8 cellular contexts compared by ENCODE assay signal in the genomic region with DNA sequence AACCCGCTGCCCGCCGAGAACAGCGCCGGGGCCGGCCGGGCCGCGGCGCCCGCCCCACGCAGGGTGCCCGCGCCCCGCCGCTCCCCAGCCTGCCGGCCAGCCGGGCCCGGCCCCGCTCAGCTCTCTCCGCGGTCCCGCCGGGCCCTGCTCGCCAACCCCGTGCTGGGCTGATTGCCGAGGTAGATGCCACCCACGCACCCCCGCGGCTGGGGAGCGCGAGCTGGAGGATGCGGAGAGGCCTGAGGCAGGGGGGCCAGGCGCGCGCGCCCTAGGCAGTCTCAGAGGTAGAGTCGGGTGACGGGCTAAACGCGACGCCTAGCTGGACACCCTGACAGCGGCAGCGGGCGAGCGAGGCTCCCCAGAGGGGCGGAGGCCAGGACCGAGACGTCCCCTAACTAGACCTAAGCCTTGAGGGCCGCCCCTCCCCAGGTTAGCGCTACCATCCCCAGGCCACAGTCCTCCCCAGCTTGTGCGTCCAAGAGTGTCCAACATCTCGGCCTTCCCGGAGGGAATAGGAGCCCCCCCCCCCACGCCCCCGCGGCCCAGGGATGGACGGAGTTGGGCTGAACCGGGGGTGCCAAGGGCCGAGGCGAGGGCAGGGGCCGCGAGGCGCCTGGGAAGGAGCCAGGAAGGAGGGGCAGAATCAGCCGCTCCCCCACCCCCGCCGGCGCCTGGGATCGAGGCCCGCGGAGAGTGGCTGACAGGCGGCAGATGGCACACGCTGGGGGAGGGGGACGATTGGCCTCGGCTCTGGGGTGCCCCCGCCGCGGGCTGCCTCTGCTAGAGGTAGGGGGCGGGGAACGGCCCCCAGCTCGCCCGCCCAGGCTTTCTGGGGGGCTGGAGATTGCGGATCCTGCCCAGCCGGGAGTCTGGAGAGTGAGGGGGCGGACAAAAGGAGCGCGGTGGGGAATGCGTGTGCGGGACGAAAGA. TPM values are rescaled to one million over a fixed set of nuclear protein-coding genes. Genes with fewer than 3 reads are reported as not detected.
DNase-seq lines count a peak whose midpoint lies in the region; ATAC-seq and TF ChIP-seq lines count a peak whose summit lies in the region.

No MANE protein-coding gene starts in this region.

- no peak for TF ChIP-seq CTCF in AG04450 (IDR thresholded peaks at IDR 0.05; ENCODE audit: low read depth, low read length)
- TF ChIP-seq CTCF in ascending aorta (IDR thresholded peaks at IDR 0.05), result no peak
- no peak for TF ChIP-seq CTCF in smooth muscle cell (IDR thresholded peaks at IDR 0.05; ENCODE audit: borderline replicate concordance, insufficient read depth, poor library complexity, severe bottlenecking)

- peaks cover 53% of the 10 kb centered on the region for H3K27me3 ChIP-seq in AG04450 (ENCODE audit: control insufficient read depth, insufficient read depth, low read length)
- H3K27me3 ChIP-seq in ascending aorta, result no peaks in the 10 kb centered on the region
- peaks cover 46% of the 10 kb centered on the region for H3K27me3 ChIP-seq in iPS-20b (ENCODE audit: insufficient read depth, low read length)
- H3K27me3 ChIP-seq in smooth muscle cell (ENCODE audit: low read depth), result no peaks in the 10 kb centered on the region

- intact Hi-C loops in ascending aorta (cut with DNase I), result loop anchor here (2.0 to 10.0 kb wide), 6 partner anchors 104 to 1244 kb away; partner anchors contain the start of genes CNEP1R1, HEATR3 and N4BP1

- H3K9me3 ChIP-seq in AG04450 (ENCODE audit: control insufficient read depth, insufficient read depth, low read length) (peaks cover 4% of the 10 kb centered on the region; the same call in 1 of the 2 replicates), ascending aorta (no peaks in the 10 kb centered on the region), iPS-20b (ENCODE audit: insufficient read depth, low read depth, low read length) (no peaks in the 10 kb centered on the region), smooth muscle cell (replicated peaks; ENCODE audit: low read depth) (no peaks in the 10 kb centered on the region)

- no peak for DNase-seq in AG04450 (ENCODE audit: low read depth, low spot score)
- peak; percentile 43 for DNase-seq in HuH-7.5 (ENCODE audit: low spot score)
- peak in 1 of 2 donors; percentile 87 for DNase-seq in ascending aorta (ENCODE audit: low spot score in 2 of 2)
- peak; percentile 70 for DNase-seq in smooth muscle cell (lab: John Stamatoyannopoulos, UW; ENCODE audit: unreplicated experiment)
- DNase-seq in NCI-H774 (lab: John Stamatoyannopoulos, UW), result no peak
- DNase-seq in DMS53 treated with DMSO at 0.1 percent for 48 hours (lab: John Stamatoyannopoulos, UW; ENCODE audit: unreplicated experiment), result no peak

- peaks cover 3% of the 10 kb centered on the region for H3F3A ChIP-seq in smooth muscle cell (ENCODE audit: low read depth)

- H3K79me2 ChIP-seq in smooth muscle cell (ENCODE audit: low read depth), result peaks cover 3% of the 10 kb centered on the region

- no peak for ATAC-seq in HG03280 (IDR thresholded peaks at IDR 0.05; ENCODE audit: unreplicated experiment)

- H3K27ac ChIP-seq in AG04450 (ENCODE audit: low read depth, low read length) (no peak overlapping the region), ascending aorta (peak overlapping the region; percentile 82 to 86), iPS-20b (ENCODE audit: low read length) (no peak overlapping the region), smooth muscle cell (ENCODE audit: low read depth) (peak overlapping the region; percentile 63)

- CTCF ChIA-PET in AG04450 (lab: Charles Lee), result interaction anchor here (1.2 kb wide), 1 partner anchor 302 kb away, joined by 3 read pairs; no protein-coding TSS in a partner anchor

- H3K36me3 ChIP-seq in ascending aorta, result no peaks in the 10 kb centered on the region
- H3K36me3 ChIP-seq in iPS-20b (ENCODE audit: insufficient read depth, low read depth, low read length), result no peaks in the 10 kb centered on the region
- no peaks in the 10 kb centered on the region for H3K36me3 ChIP-seq in smooth muscle cell (ENCODE audit: low read depth)

- no peaks in the 10 kb centered on the region for H4K20me1 ChIP-seq in smooth muscle cell (ENCODE audit: low read depth)

- peak overlapping the region; percentile 80 for H2AFZ ChIP-seq in smooth muscle cell (ENCODE audit: low read depth)

- peak overlapping the region; percentile 35 for H3K4me3 ChIP-seq in AG04450 (ENCODE audit: low read depth, low read length)
- H3K4me3 ChIP-seq in ascending aorta, result peak overlapping the region; percentile 74 to 81
- peak overlapping the region; percentile 72 for H3K4me3 ChIP-seq in iPS-20b (ENCODE audit: low read length)
- H3K4me3 ChIP-seq in smooth muscle cell, result peak overlapping the region; percentile 98

- H3K4me1 ChIP-seq in ascending aorta (peaks cover 0 to 11% of the 10 kb centered on the region in 2 donors), iPS-20b (ENCODE audit: insufficient read depth, low read length) (peaks cover 13% of the 10 kb centered on the region), smooth muscle cell (ENCODE audit: low read depth) (peaks cover 8% of the 10 kb centered on the region)

- peak overlapping the region; percentile 96 for H3K4me2 ChIP-seq in smooth muscle cell

- H3K9ac ChIP-seq in iPS-20b (ENCODE audit: low read depth, low read length), result no peak overlapping the region
- peak overlapping the region; percentile 15 for H3K9ac ChIP-seq in smooth muscle cell (ENCODE audit: low read depth)

- POLR2A ChIA-PET in AG04450 (lab: Yijun Ruan, JAX), result no interaction called here

- WGBS in smooth muscle cell (ENCODE audit: low lambda C conversion rate), result 1% methylated on average over 71 of the region's 90 CpGs

RNA-seq across cellular contexts. Expression of gene ZNF423, which starts 2.6 kb away (rescaled TPM):
- polyA plus RNA-seq in AG04450 (2011; rRNA removed) (0.06 and 0.11 TPM in 2 replicates), smooth muscle cell (6.9 and 8.8 TPM in 2 replicates)
- polyA minus RNA-seq in AG04450 (2011; rRNA and poly(A)+ RNA removed), result 0.09 and 0.23 TPM in 2 replicates
- total RNA-seq in ascending aorta (42.9 TPM), smooth muscle cell (4.7 and 7.0 TPM in 2 replicates)

Comparison
In these comparisons a context has a peak if more than half of its experiments do, and no peak if none do; other contexts are left out.
1. DNase-seq: peak in HuH-7.5 (single experiment) and smooth muscle cell (single experiment); none in AG04450 (single experiment), NCI-H774 (single experiment) and DMS53 treated with DMSO at 0.1 percent for 48 hours (single experiment).
2. H3K27ac ChIP-seq: peak in ascending aorta (2 of 2) and smooth muscle cell (single experiment); none in AG04450 (single experiment) and iPS-20b (single experiment).
3. H3K4me3 ChIP-seq: peak in every context shown above with its lines; median percentile 98 in smooth muscle cell; 78 in ascending aorta; 72 in iPS-20b; 35 in AG04450.